3 cellular contexts compared by ENCODE assay signal in genomic region chr5:159266764-159267163, GRCh38.
TF ChIP-seq lines count a peak whose summit lies in the region.

No MANE protein-coding gene starts in this region.

TF ChIP-seq in HEK293, 187 proteins besides CTCF, POLR2A, EP300 and RAD21:
- TF ChIP-seq ZNF585B (tag by site-specific recombination; IDR thresholded peaks at IDR 0.05) = peak; percentile 1; the same call in 1 of the 2 replicates
- peak; percentile 45 for TF ChIP-seq SETDB1 (IDR thresholded peaks at IDR 0.05; ENCODE audit: insufficient read length, low read length)

TF ChIP-seq in GM12878, 131 proteins besides CTCF, POLR2A, EP300 and RAD21:
- peak; percentile 63; the same call in 1 of the 2 replicates for TF ChIP-seq CBX5 (IDR thresholded peaks at IDR 0.05; ENCODE audit: low read depth)

TF ChIP-seq in K562, 482 proteins besides CTCF, POLR2A, EP300 and RAD21:
- TF ChIP-seq ZNF280A (IDR thresholded peaks at IDR 0.05; ENCODE audit: low read depth, partially characterized antibody) = peak; percentile 54
- TF ChIP-seq CBX5 (IDR thresholded peaks at IDR 0.05; ENCODE audit: borderline replicate concordance, low read depth) = peak; percentile 71; the same call in 1 of the 2 replicates
- peak in 1 of 2 experiments; percentile 76; a peak in 1 of 3 replicates for TF ChIP-seq CBX3 (IDR thresholded peaks at IDR 0.05; ENCODE audit: borderline replicate concordance in 1 of 2, low read length in 2 of 2)
- 0 out of 2 replicates have a peak, but pooled peaks have one; percentile 31 for TF ChIP-seq TRIM28 (IDR thresholded peaks at IDR 0.05)
- TF ChIP-seq ZFP36 (IDR thresholded peaks at IDR 0.05; ENCODE audit: low read depth, low read length, partially characterized antibody) = peak; percentile 33
- TF ChIP-seq CBX1 (IDR thresholded peaks at IDR 0.05; ENCODE audit: low read depth) = 0 out of 2 replicates have a peak, but pooled peaks have one; percentile 39
